Comparison of ENCODE assay signal across 27 cellular contexts in the genomic region with DNA sequence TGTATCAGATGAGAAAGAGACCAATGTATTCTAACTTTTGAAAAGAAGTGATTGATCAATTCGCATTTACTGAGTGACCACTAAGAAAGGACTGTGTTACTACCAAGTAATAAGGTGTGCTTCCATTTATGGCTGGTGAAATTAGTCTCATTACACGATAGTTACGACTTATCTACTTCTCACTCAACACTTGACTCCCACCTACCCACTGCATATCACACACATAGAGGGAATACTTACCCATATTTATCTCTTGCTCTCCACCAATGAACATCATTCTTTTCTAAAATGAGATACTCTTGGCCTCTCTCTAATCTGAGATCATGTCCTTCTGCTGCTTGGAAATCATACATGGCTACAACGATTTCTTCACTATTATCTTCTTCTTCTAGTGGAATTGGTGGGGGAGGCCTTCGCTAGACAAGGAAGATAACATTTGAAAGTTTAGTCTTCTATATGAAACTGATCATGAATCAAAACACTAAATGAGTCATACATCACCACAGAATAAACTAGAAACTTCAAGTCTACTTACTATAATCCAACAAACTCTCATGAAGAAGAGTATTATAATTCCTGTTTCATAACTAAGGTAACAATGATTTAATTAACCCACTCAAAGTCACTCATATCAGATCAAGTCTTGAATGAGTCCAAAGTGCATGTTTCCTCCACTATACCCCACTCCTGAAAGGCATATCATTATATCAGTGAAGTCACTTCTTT. TPM values are rescaled to one million over a fixed set of nuclear protein-coding genes. Genes with fewer than 3 reads are reported as not detected.
DNase-seq lines count a peak whose midpoint lies in the region; ATAC-seq, FAIRE-seq and TF ChIP-seq lines count a peak whose summit lies in the region.
"Had no signal": no experiment of that assay in that cellular context is flagged by ENCODE, and none has a peak within 500 bp of the region (broad histone marks: within the 10 kb centered on the region; RNA-seq: fewer than 3 reads in every experiment).

No MANE protein-coding gene starts in this region.

- no peak for TF ChIP-seq CTCF in bronchial epithelial cell (IDR thresholded peaks at IDR 0.05; ENCODE audit: insufficient read depth, low read length, severe bottlenecking)

- ATAC-seq in GM18511 (IDR thresholded peaks at IDR 0.05; ENCODE audit: unreplicated experiment) (peak; percentile 63), HG03354 (IDR thresholded peaks at IDR 0.05; ENCODE audit: poor library complexity, severe bottlenecking, unreplicated experiment) (peak; percentile 51), esophagus mucosa (no peak)
- ATAC-seq: gastrocnemius medialis; HepG2; left ventricle myocardium superior; naive thymus-derived CD4-positive, alpha-beta T cell had no signal

- no peaks in the 10 kb centered on the region for H3K27me3 ChIP-seq in bronchial epithelial cell (ENCODE audit: control insufficient read depth, insufficient read depth, low read length)
- H3K27me3 ChIP-seq: adrenal gland, breast epithelium, esophagus muscularis mucosa, gastrocnemius medialis, vagina had no signal

- no peak for TF ChIP-seq POLR2A in GM12891 (IDR thresholded peaks at IDR 0.05; ENCODE audit: low read depth, low read length)

- no peaks in the 10 kb centered on the region for H3K36me3 ChIP-seq in bronchial epithelial cell (ENCODE audit: control insufficient read depth, insufficient read depth, low read length)
- H3K36me3 ChIP-seq: adrenal gland, breast epithelium, vagina had no signal

- DNase-seq in GM12891 (ENCODE audit: insufficient read length, low spot score) (no peak), bronchial epithelial cell (ENCODE audit: low read depth) (peak; percentile 12), LoVo (ENCODE audit: low spot score) (no peak), NCI-H2029 treated with DMSO at 0.1 percent for 48 hours (lab: John Stamatoyannopoulos, UW) (no peak)
- DNase-seq: activated CD4-positive, alpha-beta T cell treated with anti-CD3 and anti-CD28 coated beads for 48 hours; activated gamma-delta T cell; adrenal gland; gastrocnemius medialis; islet precursor cell; left ventricle myocardium superior; naive thymus-derived CD4-positive, alpha-beta T cell; NCI-H1048; NCI-H187 treated with DMSO at 0.1 percent for 48 hours; NCI-H69; nucleus accumbens; RPMI8226; stimulated activated CD4-positive, alpha-beta T cell treated with anti-CD3 and anti-CD28 coated beads, Interleukin-1b, Interleukin-23, amount 100 ng/mL, for 48 hours had no signal

- peak; percentile 81 for FAIRE-seq in GM12891 (lab: Jason Lieb, UNC)
- FAIRE-seq in bronchial epithelial cell (lab: Jason Lieb, UNC), result no peak
- FAIRE-seq: H54, HepG2 had no signal

- no peak overlapping the region for H3K4me3 ChIP-seq in bronchial epithelial cell (ENCODE audit: low read depth, low read length)
- H3K4me3 ChIP-seq: adrenal gland, breast epithelium, coronary artery, esophagus muscularis mucosa, gastrocnemius medialis, thoracic aorta, vagina had no signal

TF ChIP-seq in GM12891, 5 proteins besides CTCF, POLR2A, EP300 and RAD21:
- TF ChIP-seq SPI1 (IDR thresholded peaks at IDR 0.05; ENCODE audit: low read depth, low read length) (no peak), TAF1 (IDR thresholded peaks at IDR 0.05; ENCODE audit: low read depth, low read length) (no peak), POU2F2 (IDR thresholded peaks at IDR 0.05; ENCODE audit: low read depth, low read length) (no peak), POLR2AphosphoS5 (IDR thresholded peaks at IDR 0.05; ENCODE audit: low read depth, low read length) (no peak), PAX5 (IDR thresholded peaks at IDR 0.05; ENCODE audit: insufficient read depth, low read length, severe bottlenecking) (no peak)

RNA-seq across cellular contexts. Expression of a gene that starts 33.7 kb away (rescaled TPM):
- polyA plus RNA-seq in GM12891 (2012; ENCODE audit: low read depth, missing spikeins), result 1.7 TPM
- total RNA-seq in bronchial epithelial cell (under 0.01 and 0.13 TPM in 2 replicates), esophagus mucosa (1.4 TPM)
- total RNA-seq: HepG2 had no signal
- polyA plus RNA-seq: HepG2 had no signal
